ENCODE assay signal across 10 cellular contexts in genomic region chr18:51135795-51136194, GRCh38.
A peak's percentile ranks its signal among the peaks of the same experiment; 100 is the strongest.
DNase-seq lines count a peak whose midpoint lies in the region; ATAC-seq lines count a peak whose summit lies in the region.
"Had no signal": no experiment of that assay in that cellular context is flagged by ENCODE, and none has a peak within 500 bp of the region (broad histone marks: within the 10 kb centered on the region; RNA-seq: fewer than 3 reads in every experiment).

No MANE protein-coding gene starts in this region.

- intact Hi-C loops in Right ventricle myocardium inferior (cut with DNase I): no loop called here

- no peaks in the 10 kb centered on the region for H3K4me1 Mint-ChIP-seq in activated T-cell treated with anti-CD3 and anti-CD28 coated beads, Interleukin-2, amount 50 U/mL, for 72 hours (ENCODE audit: low read depth)

- DNase-seq in activated T-cell treated with anti-CD3 and anti-CD28 coated beads, Interleukin-2, amount 50 U/mL, for 72 hours: no peak
- no peak for DNase-seq in activated T-cell treated with anti-CD3 and anti-CD28 coated beads, Interleukin-2, amount 50 U/mL, for 1 hour
- DNase-seq in cerebellar cortex (ENCODE audit: low spot score) (peak; percentile 20), GDM1 (lab: John Stamatoyannopoulos, UW) (no peak), Right ventricle myocardium inferior (ENCODE audit: missing footprints) (no peak), SIG-M5 treated with dmso at 0.1 percent for 504 hours (lab: John Stamatoyannopoulos, UW; ENCODE audit: unreplicated experiment) (no peak)
- DNase-seq in stimulated activated naive CD8-positive, alpha-beta T cell treated with anti-CD3 and anti-CD28 coated beads, Interleukin-15, Interleukin-2, amounts not matched to agents 100 U/mL and 50 U/mL, for 24 hours: no peak
- DNase-seq: NCI-H1694 treated with DMSO at 0.1 percent for 48 hours had no signal

- no peak overlapping the region for H3K27ac Mint-ChIP-seq in activated T-cell treated with anti-CD3 and anti-CD28 coated beads, Interleukin-2, amount 50 U/mL, for 72 hours
- H3K27ac Mint-ChIP-seq: effector memory CD8-positive, alpha-beta T cell had no signal

- ATAC-seq in activated T-cell treated with anti-CD3 and anti-CD28 coated beads, Interleukin-2, amount 50 U/mL, for 72 hours (replicated peaks in 1 of 2): peak; percentile 37 to 41
- ATAC-seq in HG03139 (IDR thresholded peaks at IDR 0.05; ENCODE audit: unreplicated experiment) (peak; percentile 56), Right ventricle myocardium inferior (no peak)
- peak; percentile 52 for ATAC-seq in stimulated activated naive CD8-positive, alpha-beta T cell treated with anti-CD3 and anti-CD28 coated beads, Interleukin-15, Interleukin-2, amounts not matched to agents 100 U/mL and 50 U/mL, for 24 hours
- ATAC-seq: effector memory CD8-positive, alpha-beta T cell had no signal

- no peak overlapping the region for H3K4me3 Mint-ChIP-seq in activated T-cell treated with anti-CD3 and anti-CD28 coated beads, Interleukin-2, amount 50 U/mL, for 72 hours
- H3K4me3 Mint-ChIP-seq: effector memory CD8-positive, alpha-beta T cell had no signal

- no peaks in the 10 kb centered on the region for H3K36me3 Mint-ChIP-seq in activated T-cell treated with anti-CD3 and anti-CD28 coated beads, Interleukin-2, amount 50 U/mL, for 72 hours (ENCODE audit: insufficient read depth in 2 of 2)

- H3K9me3 Mint-ChIP-seq in activated T-cell treated with anti-CD3 and anti-CD28 coated beads, Interleukin-2, amount 50 U/mL, for 72 hours: no peaks in the 10 kb centered on the region
- H3K9me3 Mint-ChIP-seq: effector memory CD8-positive, alpha-beta T cell had no signal

- no peaks in the 10 kb centered on the region for H3K27me3 Mint-ChIP-seq in activated T-cell treated with anti-CD3 and anti-CD28 coated beads, Interleukin-2, amount 50 U/mL, for 72 hours (ENCODE audit: low read depth)
- H3K27me3 Mint-ChIP-seq: effector memory CD8-positive, alpha-beta T cell had no signal
